15 cellular contexts compared by ENCODE assay signal in genomic region chr7:127717502-127718125, GRCh38.
DNase-seq lines count a peak whose midpoint lies in the region; ATAC-seq, FAIRE-seq and TF ChIP-seq lines count a peak whose summit lies in the region.
"Had no signal": no experiment of that assay in that cellular context is flagged by ENCODE, and none has a peak within 500 bp of the region (broad histone marks: within the 10 kb centered on the region; RNA-seq: fewer than 3 reads in every experiment).

No MANE protein-coding gene starts in this region.

- no peaks in the 10 kb centered on the region for H3K4me1 ChIP-seq in GM12878 (ENCODE audit: control insufficient read depth, insufficient read depth, low read length)

- in situ Hi-C loops in GM12878 (cut with MboI): no loop called here

- no peak overlapping the region for H3K4me3 ChIP-seq in GM12878
- H3K4me3 ChIP-seq: heart left ventricle had no signal

- RAD21 ChIA-PET in GM12878 (lab: Charles Lee; ENCODE audit: unreplicated experiment): no interaction called here

- SMC1A ChIA-PET in GM12878 (lab: Charles Lee; ENCODE audit: uncharacterized antibody, unreplicated experiment): interaction anchor here (0.8 to 2.3 kb wide), 4 partner anchors 9 to 23 kb away, joined by 3 to 7 read pairs (median 4); no protein-coding TSS in a partner anchor

- H3K9ac ChIP-seq in GM12878 (ENCODE audit: control insufficient read depth, insufficient read depth, low read length): no peak overlapping the region

- H3K27ac Mint-ChIP-seq in activated naive CD4-positive, alpha-beta T cell treated with anti-CD3 and anti-CD28 coated beads, Interleukin-2, amount 10 ng/mL, durations not matched to agents 7 days and 5 days: peak overlapping the region; percentile 44
- H3K27ac Mint-ChIP-seq in stimulated activated naive B cell treated with anti-CD40 and anti-IgM and Interleukin-4, amounts not matched to agents 10 μg/mL and 1 μg/mL and 100 μg/mL, for 72 hours: peak overlapping the region; percentile 25
- H3K27ac Mint-ChIP-seq: IgD-negative memory B cell, natural killer cell had no signal

- no peak for TF ChIP-seq RAD21 in GM12878 (IDR thresholded peaks at IDR 0.05; ENCODE audit: insufficient read depth, low read depth, low read length)

- CTCF ChIA-PET in activated naive CD4-positive, alpha-beta T cell treated with anti-CD3 and anti-CD28 coated beads, Interleukin-2, amount 10 ng/mL, durations not matched to agents 7 days and 5 days (lab: Charles Lee): interaction anchor here (1.4 to 3.2 kb wide), 3 partner anchors 9 to 492 kb away, joined by 3 to 15 read pairs (median 8); no protein-coding TSS in a partner anchor
- CTCF ChIA-PET in GM12878 (lab: Yijun Ruan, JAX): interaction anchor here (0.6 to 7.0 kb wide), 3 partner anchors 9 to 290 kb away, joined by 3 to 56 read pairs (median 13); no protein-coding TSS in a partner anchor

- POLR2A ChIA-PET in GM12878 (lab: Charles Lee): no interaction called here

- H3K27ac ChIP-seq in GM12878 (ENCODE audit: control insufficient read depth, insufficient read depth): no peak overlapping the region
- H3K27ac ChIP-seq: heart left ventricle had no signal

- peaks cover 55% of the 10 kb centered on the region for H3K36me3 Mint-ChIP-seq in activated naive CD4-positive, alpha-beta T cell treated with anti-CD3 and anti-CD28 coated beads, Interleukin-2, amount 10 ng/mL, durations not matched to agents 7 days and 5 days
- peaks cover 53 to 78% of the 10 kb centered on the region in 2 donors for H3K36me3 Mint-ChIP-seq in stimulated activated naive B cell treated with anti-CD40 and anti-IgM and Interleukin-4, amounts not matched to agents 10 μg/mL and 1 μg/mL and 100 μg/mL, for 72 hours

- intact Hi-C loops in GM12878 (cut with micrococcal nuclease; ENCODE audit: unreplicated experiment): loop anchor here (10.0 kb wide), 1 partner anchor 217 kb away; no protein-coding TSS in a partner anchor
- intact Hi-C loops in left cardiac atrium (cut with DNase I): loop anchor here in 1 of 2 donors (10.0 kb wide), 1 partner anchor 307 kb away; no protein-coding TSS in a partner anchor

- TF ChIP-seq CTCF in GM12878 (IDR thresholded peaks at IDR 0.05 in 2 of 3, conservative IDR thresholded peaks at IDR 0.05 in 1 of 3; ENCODE audit: control insufficient read depth in 2 of 3, extremely low read depth in 1 of 3, insufficient read depth in 1 of 3, low read depth in 3 of 3, low read length in 3 of 3): no peak

- no peak for TF ChIP-seq EP300 in GM12878 (IDR thresholded peaks at IDR 0.05; ENCODE audit: borderline replicate concordance in 1 of 2, control insufficient read depth in 1 of 2, low read depth in 2 of 2, low read length in 2 of 2)

- TF ChIP-seq POLR2A in GM12878 (IDR thresholded peaks at IDR 0.05; ENCODE audit: low read depth, low read length): no peak

- no peak overlapping the region for H3K4me2 ChIP-seq in GM12878 (ENCODE audit: control insufficient read depth, insufficient read depth)

- ATAC-seq in GM12878: peak; percentile 78
- no peak for ATAC-seq in stimulated activated naive B cell treated with anti-CD40 and anti-IgM and Interleukin-4, amounts not matched to agents 10 μg/mL and 1 μg/mL and 100 μg/mL, for 72 hours (replicated peaks)
- ATAC-seq in GM21360 (IDR thresholded peaks at IDR 0.05; ENCODE audit: unreplicated experiment): no peak
- ATAC-seq in left cardiac atrium: no peak
- ATAC-seq: heart left ventricle, natural killer cell had no signal

- no peak overlapping the region for H3K4me3 Mint-ChIP-seq in activated naive CD4-positive, alpha-beta T cell treated with anti-CD3 and anti-CD28 coated beads, Interleukin-2, amount 10 ng/mL, durations not matched to agents 7 days and 5 days
- no peak overlapping the region for H3K4me3 Mint-ChIP-seq in stimulated activated naive B cell treated with anti-CD40 and anti-IgM and Interleukin-4, amounts not matched to agents 10 μg/mL and 1 μg/mL and 100 μg/mL, for 72 hours
- H3K4me3 Mint-ChIP-seq: IgD-negative memory B cell, natural killer cell had no signal

- no peaks in the 10 kb centered on the region; the same call in 1 of the 2 replicates for H4K20me1 ChIP-seq in GM12878 (ENCODE audit: control insufficient read depth, insufficient read depth)

- DNase-seq in activated naive CD4-positive, alpha-beta T cell treated with anti-CD3 and anti-CD28 coated beads, Interleukin-2, amount 10 ng/mL, durations not matched to agents 7 days and 5 days: no peak
- no peak for DNase-seq in activated naive CD4-positive, alpha-beta T cell (lab: John Stamatoyannopoulos, UW)
- DNase-seq in M059J (ENCODE audit: low read depth) (peak; percentile 48), GM12878 (ENCODE audit: low read depth, low spot score) (no peak), SW 1271 (lab: John Stamatoyannopoulos, UW) (no peak), left cardiac atrium (no peak)
- DNase-seq in stimulated activated naive B cell treated with anti-CD40 and anti-IgM and Interleukin-4, amounts not matched to agents 10 μg/mL and 1 μg/mL and 100 μg/mL, for 72 hours: no peak
- DNase-seq: DMS 273 treated with DMSO at 0.1 percent for 48 hours; heart left ventricle; natural killer cell; NCI-H1436; RPMI8226; stimulated activated CD4-positive, alpha-beta T cell treated with anti-CD3 and anti-CD28 coated beads, Interleukin-2, amount 100 ng/mL, for 48 hours had no signal

- no TSS peak for BruUV-seq in GM12878 (replicated peaks; lab: Mats Ljungman, UMichigan)

- H2AFZ ChIP-seq in GM12878 (ENCODE audit: control insufficient read depth, low read depth, low read length): no peak overlapping the region

- H3K36me3 ChIP-seq in GM12878 (ENCODE audit: control insufficient read depth in 2 of 2, insufficient read depth in 2 of 2, low read length in 1 of 2): peaks cover 13 to 48% of the 10 kb centered on the region in 2 experiments

- no peak for FAIRE-seq in GM12878 (lab: Jason Lieb, UNC)

- no peaks in the 10 kb centered on the region for H3K9me3 Mint-ChIP-seq in activated naive CD4-positive, alpha-beta T cell treated with anti-CD3 and anti-CD28 coated beads, Interleukin-2, amount 10 ng/mL, durations not matched to agents 7 days and 5 days
- no peaks in the 10 kb centered on the region for H3K9me3 Mint-ChIP-seq in stimulated activated naive B cell treated with anti-CD40 and anti-IgM and Interleukin-4, amounts not matched to agents 10 μg/mL and 1 μg/mL and 100 μg/mL, for 72 hours
- H3K9me3 Mint-ChIP-seq: IgD-negative memory B cell, natural killer cell had no signal

- H3K79me2 ChIP-seq in GM12878 (ENCODE audit: control insufficient read depth, insufficient read depth, low read length): peaks cover 16% of the 10 kb centered on the region

- H3K9me3 ChIP-seq in GM12878 (replicated peaks; ENCODE audit: control insufficient read depth, insufficient read depth, low read length): no peaks in the 10 kb centered on the region; the same call in 2 of the 3 replicates
- H3K9me3 ChIP-seq: heart left ventricle had no signal

- WGBS in GM12878 (ENCODE audit: insufficient coverage, insufficient replicate concordance, low lambda C conversion rate, missing lambda C conversion rate): 70% methylated on average over 4 of the region's 4 CpGs

- no peaks in the 10 kb centered on the region for H3K27me3 ChIP-seq in GM12878 (replicated peaks in 1 of 2; ENCODE audit: control insufficient read depth in 2 of 2, insufficient read depth in 2 of 2, low read length in 1 of 2)
- H3K27me3 ChIP-seq: heart left ventricle had no signal

- no peaks in the 10 kb centered on the region for H3K4me1 Mint-ChIP-seq in activated naive CD4-positive, alpha-beta T cell treated with anti-CD3 and anti-CD28 coated beads, Interleukin-2, amount 10 ng/mL, durations not matched to agents 7 days and 5 days
- H3K4me1 Mint-ChIP-seq in stimulated activated naive B cell treated with anti-CD40 and anti-IgM and Interleukin-4, amounts not matched to agents 10 μg/mL and 1 μg/mL and 100 μg/mL, for 72 hours: peaks cover 7 to 13% of the 10 kb centered on the region in 2 donors

- H3K27me3 Mint-ChIP-seq in activated naive CD4-positive, alpha-beta T cell treated with anti-CD3 and anti-CD28 coated beads, Interleukin-2, amount 10 ng/mL, durations not matched to agents 7 days and 5 days: no peaks in the 10 kb centered on the region
- H3K27me3 Mint-ChIP-seq in stimulated activated naive B cell treated with anti-CD40 and anti-IgM and Interleukin-4, amounts not matched to agents 10 μg/mL and 1 μg/mL and 100 μg/mL, for 72 hours: no peaks in the 10 kb centered on the region
- H3K27me3 Mint-ChIP-seq: IgD-negative memory B cell had no signal

TF ChIP-seq in GM12878, 131 proteins besides CTCF, POLR2A, EP300 and RAD21 (continues in another document):
- TF ChIP-seq GABPA (IDR thresholded peaks at IDR 0.05; ENCODE audit: low read depth) (no peak), RUNX3 (IDR thresholded peaks at IDR 0.05; ENCODE audit: low read length) (peak; percentile 31; the same call in 1 of the 2 replicates), CREB1 (IDR thresholded peaks at IDR 0.05; ENCODE audit: low read depth) (0 out of 2 replicates have a peak, but pooled peaks have one; percentile 10), ATF7 (IDR thresholded peaks at IDR 0.05; ENCODE audit: low read depth) (peak; percentile 87)
- TF ChIP-seq, protein P1, sequence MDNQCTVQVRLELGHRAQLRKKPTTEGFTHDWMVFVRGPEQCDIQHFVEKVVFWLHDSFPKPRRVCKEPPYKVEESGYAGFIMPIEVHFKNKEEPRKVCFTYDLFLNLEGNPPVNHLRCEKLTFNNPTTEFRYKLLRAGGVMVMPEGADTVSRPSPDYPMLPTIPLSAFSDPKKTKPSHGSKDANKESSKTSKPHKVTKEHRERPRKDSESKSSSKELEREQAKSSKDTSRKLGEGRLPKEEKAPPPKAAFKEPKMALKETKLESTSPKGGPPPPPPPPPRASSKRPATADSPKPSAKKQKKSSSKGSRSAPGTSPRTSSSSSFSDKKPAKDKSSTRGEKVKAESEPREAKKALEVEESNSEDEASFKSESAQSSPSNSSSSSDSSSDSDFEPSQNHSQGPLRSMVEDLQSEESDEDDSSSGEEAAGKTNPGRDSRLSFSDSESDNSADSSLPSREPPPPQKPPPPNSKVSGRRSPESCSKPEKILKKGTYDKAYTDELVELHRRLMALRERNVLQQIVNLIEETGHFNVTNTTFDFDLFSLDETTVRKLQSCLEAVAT (IDR thresholded peaks at IDR 0.05): no peak
